In the genomic region with DNA sequence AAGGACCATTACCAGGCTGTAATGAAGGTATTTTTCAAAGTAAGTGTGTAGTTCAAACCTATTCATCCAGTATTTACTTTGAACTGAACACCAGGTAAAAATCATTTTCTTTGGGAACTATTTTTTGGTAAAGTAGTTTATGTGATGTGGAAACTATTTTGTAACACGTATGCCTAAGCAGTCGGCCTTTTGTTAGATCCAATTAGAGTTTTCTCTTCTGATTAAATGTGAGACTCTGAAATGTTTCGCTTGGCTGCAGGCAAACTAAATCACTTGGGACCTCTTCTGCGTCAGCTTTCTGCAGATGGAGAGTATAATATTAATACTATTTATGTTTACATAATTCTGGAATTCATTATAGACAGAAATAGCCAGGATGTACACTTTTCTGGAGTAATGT, we compare ENCODE assay signal across 30 cellular contexts. TPM values are rescaled to one million over a fixed set of nuclear protein-coding genes. Genes with fewer than 3 reads are reported as not detected.
"Had no signal": no experiment of that assay in that cellular context is flagged by ENCODE, and none has a peak within 500 bp of the region (broad histone marks: within the 10 kb centered on the region; RNA-seq: fewer than 3 reads in every experiment).

No MANE protein-coding gene starts in this region.

- H3K4me3 Mint-ChIP-seq: activated CD4-positive, alpha-beta memory T cell treated with anti-CD3 and anti-CD28 coated beads, Interleukin-2, amount 10 ng/mL, durations not matched to agents 7 days and 5 days; activated CD8-positive, alpha-beta memory T cell treated with anti-CD3 and anti-CD28 coated beads, Interleukin-2, amount 10 ng/mL, durations not matched to agents 7 days and 5 days; activated naive CD4-positive, alpha-beta T cell treated with anti-CD3 and anti-CD28 coated beads, Interleukin-2, amount 10 ng/mL, durations not matched to agents 7 days and 5 days; activated naive CD8-positive, alpha-beta T cell; activated naive CD8-positive, alpha-beta T cell treated with anti-CD3 and anti-CD28 coated beads, Interleukin-2, amount 50 U/mL, for 24 hours; brain had no signal

- ATAC-seq: activated CD8-positive, alpha-beta memory T cell treated with anti-CD3 and anti-CD28 coated beads, Interleukin-2, amount 10 ng/mL, durations not matched to agents 7 days and 5 days; activated naive CD8-positive, alpha-beta T cell treated with anti-CD3 and anti-CD28 coated beads, Interleukin-2, amount 50 U/mL, for 24 hours had no signal

- H3K27me3 Mint-ChIP-seq: activated CD4-positive, alpha-beta memory T cell treated with anti-CD3 and anti-CD28 coated beads, Interleukin-2, amount 10 ng/mL, durations not matched to agents 7 days and 5 days; activated CD8-positive, alpha-beta memory T cell treated with anti-CD3 and anti-CD28 coated beads, Interleukin-2, amount 10 ng/mL, durations not matched to agents 7 days and 5 days; activated naive CD4-positive, alpha-beta T cell treated with anti-CD3 and anti-CD28 coated beads, Interleukin-2, amount 10 ng/mL, durations not matched to agents 7 days and 5 days; activated naive CD8-positive, alpha-beta T cell treated with anti-CD3 and anti-CD28 coated beads, Interleukin-2, amount 50 U/mL, for 24 hours; brain had no signal

- H3K36me3 ChIP-seq: WERI-Rb-1 had no signal

- H3K4me1 Mint-ChIP-seq: activated CD4-positive, alpha-beta memory T cell treated with anti-CD3 and anti-CD28 coated beads, Interleukin-2, amount 10 ng/mL, durations not matched to agents 7 days and 5 days; activated CD8-positive, alpha-beta memory T cell treated with anti-CD3 and anti-CD28 coated beads, Interleukin-2, amount 10 ng/mL, durations not matched to agents 7 days and 5 days; activated naive CD4-positive, alpha-beta T cell treated with anti-CD3 and anti-CD28 coated beads, Interleukin-2, amount 10 ng/mL, durations not matched to agents 7 days and 5 days; activated naive CD8-positive, alpha-beta T cell treated with anti-CD3 and anti-CD28 coated beads, Interleukin-2, amount 50 U/mL, for 24 hours had no signal

- H3K27ac Mint-ChIP-seq: activated CD4-positive, alpha-beta memory T cell treated with anti-CD3 and anti-CD28 coated beads, Interleukin-2, amount 10 ng/mL, durations not matched to agents 7 days and 5 days; activated CD8-positive, alpha-beta memory T cell treated with anti-CD3 and anti-CD28 coated beads, Interleukin-2, amount 10 ng/mL, durations not matched to agents 7 days and 5 days; activated naive CD4-positive, alpha-beta T cell treated with anti-CD3 and anti-CD28 coated beads, Interleukin-2, amount 10 ng/mL, durations not matched to agents 7 days and 5 days; activated naive CD8-positive, alpha-beta T cell; activated naive CD8-positive, alpha-beta T cell treated with anti-CD3 and anti-CD28 coated beads, Interleukin-2, amount 50 U/mL, for 24 hours had no signal

- H3K4me3 ChIP-seq: PC-9 had no signal

- H3K36me3 Mint-ChIP-seq: activated CD8-positive, alpha-beta memory T cell treated with anti-CD3 and anti-CD28 coated beads, Interleukin-2, amount 10 ng/mL, durations not matched to agents 7 days and 5 days; activated naive CD4-positive, alpha-beta T cell treated with anti-CD3 and anti-CD28 coated beads, Interleukin-2, amount 10 ng/mL, durations not matched to agents 7 days and 5 days; activated naive CD8-positive, alpha-beta T cell; brain had no signal

- H2AFZ ChIP-seq: PC-9 had no signal

- H3K4me2 ChIP-seq: PC-9 had no signal

- H3K27ac ChIP-seq: PC-9, WERI-Rb-1 had no signal

- DNase-seq: activated CD4-positive, alpha-beta memory T cell treated with anti-CD3 and anti-CD28 coated beads, Interleukin-2, amount 10 ng/mL, durations not matched to agents 7 days and 5 days; activated CD4-positive, alpha-beta T cell treated with anti-CD3 and anti-CD28 coated beads for 1 hour; activated CD4-positive, alpha-beta T cell treated with anti-CD3 and anti-CD28 coated beads for 48 hours; activated CD4-positive, CD25-positive, alpha-beta regulatory T cell; activated CD8-positive, alpha-beta memory T cell treated with anti-CD3 and anti-CD28 coated beads for 24 hours; activated CD8-positive, alpha-beta memory T cell treated with anti-CD3 and anti-CD28 coated beads, Interleukin-2, amount 10 ng/mL, durations not matched to agents 7 days and 5 days; activated CD8-positive, alpha-beta memory T cell treated with anti-CD3 and anti-CD28 coated beads, Interleukin-2, amount 50 U/mL, for 48 hours; activated effector memory CD4-positive, alpha-beta T cell treated with Interleukin-2 at 50 U/mL for 16 hours; activated naive CD4-positive, alpha-beta T cell treated with anti-CD3 and anti-CD28 coated beads, Interleukin-2, amount 10 ng/mL, durations not matched to agents 7 days and 5 days; activated naive CD8-positive, alpha-beta T cell treated with anti-CD3 and anti-CD28 coated beads, Interleukin-2, amount 50 U/mL, for 24 hours; activated T-cell treated with anti-CD3 and anti-CD28 coated beads, Interleukin-2, amount 50 U/mL, for 48 hours; anterior cingulate cortex; caudate nucleus; Karpas-422; NCI-H1105; NCI-H1417 treated with DMSO at 0.1 percent for 48 hours; NCI-H1930; NCI-H2081 treated with DMSO at 0.1 percent for 48 hours; NCI-H510A; NCI-H526; NCI-H748 treated with DMSO at 0.1 percent for 48 hours; NK-92 treated with Interleukin-12 subunit alpha and Interleukin-12 subunit beta, amount 100 ng/mL, for 24 hours; PC-9; Right ventricle myocardium superior; T1000; WERI-Rb-1 had no signal

- H3K9me3 Mint-ChIP-seq: activated CD4-positive, alpha-beta memory T cell treated with anti-CD3 and anti-CD28 coated beads, Interleukin-2, amount 10 ng/mL, durations not matched to agents 7 days and 5 days; activated naive CD4-positive, alpha-beta T cell treated with anti-CD3 and anti-CD28 coated beads, Interleukin-2, amount 10 ng/mL, durations not matched to agents 7 days and 5 days; activated naive CD8-positive, alpha-beta T cell treated with anti-CD3 and anti-CD28 coated beads, Interleukin-2, amount 50 U/mL, for 24 hours; brain had no signal

RNA-seq across cellular contexts. Expression of gene BMPR1B, which starts 46.9 kb away (rescaled TPM):
- total RNA-seq: activated CD4-positive, alpha-beta memory T cell treated with anti-CD3 and anti-CD28 coated beads, Interleukin-2, amount 10 ng/mL, durations not matched to agents 7 days and 5 days; activated CD8-positive, alpha-beta memory T cell treated with anti-CD3 and anti-CD28 coated beads, Interleukin-2, amount 10 ng/mL, durations not matched to agents 7 days and 5 days; T-helper 1 cell treated with Interleukin-12 subunit alpha and Interleukin-12 subunit beta and Interleukin-4 antibody, amounts not matched to agents 30 ng/mL and 1 ng/mL, for 36 hours; T-helper 2 cell treated with Interferon-gamma antibody and Interleukin-4, amounts not matched to agents 100 ng/mL and 5 ng/mL, for 36 hours had no signal
